Comparison of ENCODE assay signal across 8 cellular contexts in genomic region chr19:3360494-3361383, GRCh38. TPM values are rescaled to one million over a fixed set of nuclear protein-coding genes. Genes with fewer than 3 reads are reported as not detected.
DNase-seq lines count a peak whose midpoint lies in the region; ATAC-seq and TF ChIP-seq lines count a peak whose summit lies in the region.

No MANE protein-coding gene starts in this region.

- peaks cover 41% of the 10 kb centered on the region for H3K27me3 Mint-ChIP-seq in glutamatergic neuron (ENCODE audit: unreplicated experiment)

- no peaks in the 10 kb centered on the region for H3K27me3 ChIP-seq in Panc1 (ENCODE audit: control insufficient read depth, insufficient read depth, low read length)
- H3K27me3 ChIP-seq in upper lobe of right lung, result no peaks in the 10 kb centered on the region

- no TSS peak for BruUV-seq in Panc1 (replicated peaks; lab: Mats Ljungman, UMichigan)

- no peaks in the 10 kb centered on the region for H3K36me3 Mint-ChIP-seq in glutamatergic neuron (ENCODE audit: unreplicated experiment)

- intact Hi-C loops in Panc1 (cut with micrococcal nuclease; ENCODE audit: unreplicated experiment) (no loop called here), posterior cingulate gyrus (cut with DNase I) (loop anchor here (5.0 kb wide), 2 partner anchors 42 to 67 kb away; no protein-coding TSS in a partner anchor), upper lobe of right lung (cut with DNase I) (loop anchor here (10.0 kb wide), 1 partner anchor 74 kb away; no protein-coding TSS in a partner anchor)

- peak; percentile 35 for DNase-seq in NCI-H748 (lab: John Stamatoyannopoulos, UW; ENCODE audit: unreplicated experiment)
- DNase-seq in NCI-H748 treated with DMSO at 0.1 percent for 48 hours (lab: John Stamatoyannopoulos, UW), result no peak
- DNase-seq in Panc1 (ENCODE audit: low read depth, low spot score), result no peak
- DNase-seq in activated naive CD4-positive, alpha-beta T cell (lab: John Stamatoyannopoulos, UW), result peak; percentile 39 to 68 (median 53)
- peak; percentile 38 for DNase-seq in glutamatergic neuron
- DNase-seq in posterior cingulate gyrus, result peak in 9 of 10 donors; percentile 72 to 96 (median 81)
- DNase-seq in upper lobe of right lung, result peak; percentile 89
- DNase-seq in NCI-H146 treated with DMSO at 0.1 percent for 48 hours (lab: John Stamatoyannopoulos, UW; ENCODE audit: unreplicated experiment), result no peak

- peaks cover 34% of the 10 kb centered on the region for H3K4me1 ChIP-seq in Panc1 (ENCODE audit: control insufficient read depth, insufficient read depth, low read length)
- H3K4me1 ChIP-seq in upper lobe of right lung, result peaks cover 18% of the 10 kb centered on the region

- peak overlapping the region; percentile 81 for H3K27ac ChIP-seq in Panc1 (ENCODE audit: low read length)
- H3K27ac ChIP-seq in upper lobe of right lung, result peak overlapping the region; percentile 87

- H3K4me3 ChIP-seq in Panc1 (ENCODE audit: low read depth in 2 of 2, low read length in 2 of 2) (peak overlapping the region; percentile 61 to 66), upper lobe of right lung (peak overlapping the region; percentile 81)

- TF ChIP-seq CTCF in Panc1 (IDR thresholded peaks at IDR 0.05) (no peak; the same call in 1 of the 2 replicates), glutamatergic neuron (IDR thresholded peaks at IDR 0.05; ENCODE audit: partially characterized antibody, unreplicated experiment) (no peak), upper lobe of right lung (IDR thresholded peaks at IDR 0.05) (no peak)

- H3K9me3 ChIP-seq in Panc1 (ENCODE audit: control insufficient read depth, insufficient read depth, low read depth, low read length) (no peaks in the 10 kb centered on the region), upper lobe of right lung (no peaks in the 10 kb centered on the region)

- POLR2A ChIA-PET in Panc1 (lab: Charles Lee), result no interaction called here

- peaks cover 7% of the 10 kb centered on the region for H3K9me3 Mint-ChIP-seq in glutamatergic neuron (ENCODE audit: unreplicated experiment)

- no peaks in the 10 kb centered on the region for H3K36me3 ChIP-seq in Panc1 (ENCODE audit: control insufficient read depth, insufficient read depth, low read length)
- H3K36me3 ChIP-seq in upper lobe of right lung, result no peaks in the 10 kb centered on the region

- H3K4me3 Mint-ChIP-seq in glutamatergic neuron (ENCODE audit: unreplicated experiment), result peak overlapping the region; percentile 64

- ATAC-seq in Panc1, result peak; percentile 37
- peak; percentile 59 for ATAC-seq in upper lobe of right lung

- CTCF ChIA-PET in Panc1 (lab: Charles Lee), result no interaction called here

- no peak overlapping the region for H3K27ac Mint-ChIP-seq in glutamatergic neuron (ENCODE audit: unreplicated experiment)

- H3K4me1 Mint-ChIP-seq in glutamatergic neuron (ENCODE audit: low read depth, unreplicated experiment), result peaks cover 4% of the 10 kb centered on the region

- in situ Hi-C loops in Panc1 (cut with HindIII; ENCODE audit: low pct_unique_long_range_greater_than_20kb, low sequenced_read_pairs), result no loop called here

RNA-seq across cellular contexts. Expression of gene NFIC, which starts 5.6 kb away (rescaled TPM):
- 120 TPM for total RNA-seq in Panc1 (2021; ENCODE audit: unreplicated experiment)
- polyA plus RNA-seq in Panc1 (2012; ENCODE audit: insufficient read length), result 56.0 TPM
- total RNA-seq in glutamatergic neuron (ENCODE audit: unreplicated experiment), result 2.0 TPM
- 150 TPM for total RNA-seq in upper lobe of right lung

Comparison
In these comparisons a context has a peak if more than half of its experiments do, and no peak if none do; other contexts are left out.
1. DNase-seq: peak in NCI-H748 (single experiment), activated naive CD4-positive, alpha-beta T cell (4 of 4), glutamatergic neuron (single experiment), posterior cingulate gyrus (9 of 10) and upper lobe of right lung (single experiment); none in NCI-H748 treated with DMSO at 0.1 percent for 48 hours (single experiment), Panc1 (single experiment) and NCI-H146 treated with DMSO at 0.1 percent for 48 hours (single experiment).
2. RNA of gene NFIC, which starts 5.6 kb away (total RNA-seq): 150 TPM in upper lobe of right lung (single experiment) and 120 TPM in Panc1 (single experiment); 2.0 TPM in glutamatergic neuron (single experiment); every median in the first group is over 10 times any median in the second.